ENCODE assay signal across 8 cellular contexts in genomic region chr6:90611543-90611864, GRCh38. TPM values are rescaled to one million over a fixed set of nuclear protein-coding genes. Genes with fewer than 3 reads are reported as not detected.
DNase-seq lines count a peak whose midpoint lies in the region; ATAC-seq and TF ChIP-seq lines count a peak whose summit lies in the region.

No MANE protein-coding gene starts in this region.

- TF ChIP-seq CTCF in heart right ventricle (IDR thresholded peaks at IDR 0.05) (no peak), brain microvascular endothelial cell (IDR thresholded peaks at IDR 0.05; ENCODE audit: low read depth, low read length, missing control alignments) (no peak), uterus (IDR thresholded peaks at IDR 0.05) (no peak)

- no peak for ATAC-seq in heart right ventricle
- ATAC-seq in Right ventricle myocardium superior (ENCODE audit: poor library complexity), result no peak

- no peak for DNase-seq in heart right ventricle
- DNase-seq in Right ventricle myocardium superior, result no peak
- peak; percentile 1 for DNase-seq in brain microvascular endothelial cell
- no peak for DNase-seq in uterus
- DNase-seq in activated gamma-delta T cell (lab: John Stamatoyannopoulos, UW), result no peak
- no peak for DNase-seq in DMS 273 treated with DMSO at 0.1 percent for 48 hours (lab: John Stamatoyannopoulos, UW)
- no peak for DNase-seq in NCI-H774 (lab: John Stamatoyannopoulos, UW)

- intact Hi-C loops in heart right ventricle (cut with DNase I) (no loop called here), Right ventricle myocardium superior (cut with DNase I) (no loop called here), uterus (cut with DNase I; ENCODE audit: low total_unique reads) (no loop called here)

- H3K4me1 ChIP-seq in heart right ventricle (peaks cover 0 to 15% (median 6%) of the 10 kb centered on the region in 9 donors), mesodermal cell (ENCODE audit: control insufficient read depth, insufficient read depth, low read length, poor library complexity, severe bottlenecking) (peaks cover 7% of the 10 kb centered on the region), uterus (no peaks in the 10 kb centered on the region)

- peak overlapping the region in 9 of 10 donors; percentile 47 to 88 (median 74) for H3K27ac ChIP-seq in heart right ventricle
- no peak overlapping the region for H3K27ac ChIP-seq in brain microvascular endothelial cell
- H3K27ac ChIP-seq in mesodermal cell (ENCODE audit: low read depth, low read length, severe bottlenecking), result no peak overlapping the region
- H3K27ac ChIP-seq in uterus, result peak overlapping the region in 1 of 2 donors; percentile 86

- H3K9me3 ChIP-seq in heart right ventricle (no peaks in the 10 kb centered on the region), mesodermal cell (ENCODE audit: control insufficient read depth, low read length) (no peaks in the 10 kb centered on the region), uterus (no peaks in the 10 kb centered on the region)

- H3K27me3 ChIP-seq in heart right ventricle, result peaks cover 0 to 74% (median 27%) of the 10 kb centered on the region in 7 donors
- peaks cover 21% of the 10 kb centered on the region for H3K27me3 ChIP-seq in brain microvascular endothelial cell (replicated peaks)
- no peaks in the 10 kb centered on the region for H3K27me3 ChIP-seq in uterus

- WGBS in heart right ventricle, 2 donors, result 21 to 33% methylated on average over 7 of the region's 7 CpGs
- 31 to 36% methylated on average over 5 to 6 of the region's 7 CpGs for WGBS in mesodermal cell (ENCODE audit: insufficient coverage in 2 of 2), 2 experiments

- H3K36me3 ChIP-seq in heart right ventricle (no peaks in the 10 kb centered on the region), brain microvascular endothelial cell (replicated peaks) (no peaks in the 10 kb centered on the region), mesodermal cell (ENCODE audit: control insufficient read depth, insufficient read depth, low read length) (no peaks in the 10 kb centered on the region), uterus (no peaks in the 10 kb centered on the region)

- in situ Hi-C loops in brain microvascular endothelial cell (cut with HindIII; ENCODE audit: low pct_ligation_motif_present, low sequenced_read_pairs), result no loop called here

- TF ChIP-seq POLR2A in uterus (IDR thresholded peaks at IDR 0.05), result no peak

- H3K4me3 ChIP-seq in heart right ventricle, result peak overlapping the region in 9 of 10 donors; percentile 38 to 80 (median 66)
- peak overlapping the region; percentile 63 for H3K4me3 ChIP-seq in brain microvascular endothelial cell (ENCODE audit: low read depth, low read length)
- peak overlapping the region; percentile 48 for H3K4me3 ChIP-seq in mesodermal cell (ENCODE audit: extremely low read depth, insufficient read depth, low read length, poor library complexity, severe bottlenecking)
- peak overlapping the region; percentile 45 to 54 for H3K4me3 ChIP-seq in uterus

RNA-seq across cellular contexts. Expression of gene MAP3K7, which starts 24.6 kb away (rescaled TPM):
- total RNA-seq in heart right ventricle (10 to 100 TPM; 15.6 to 29.3 (median 20.5) TPM), Right ventricle myocardium superior (14.7 TPM), uterus (10 to 100 TPM; 19.7 to 56.8 (median 27.7) TPM)
- polyA plus RNA-seq in heart right ventricle, result 10 to 100 TPM in 1 of 2 donors, 1 to 10 TPM in 1; 7.5 to 14.6 TPM
- polyA plus RNA-seq in mesodermal cell (2013, experiment 1 of 2), result 44.2 TPM
- polyA plus RNA-seq in mesodermal cell (2013, experiment 2 of 2), result 42.5 TPM

Comparison
In these comparisons a context has a peak if more than half of its experiments do, and no peak if none do; other contexts are left out.
1. H3K27ac ChIP-seq: peak in heart right ventricle (9 of 10); none in brain microvascular endothelial cell (single experiment) and mesodermal cell (single experiment).
2. Peak in every context shown above with its lines, with median percentiles within 50 percentile points of each other: H3K4me3 ChIP-seq.